8 cellular contexts compared by ENCODE assay signal in the genomic region with DNA sequence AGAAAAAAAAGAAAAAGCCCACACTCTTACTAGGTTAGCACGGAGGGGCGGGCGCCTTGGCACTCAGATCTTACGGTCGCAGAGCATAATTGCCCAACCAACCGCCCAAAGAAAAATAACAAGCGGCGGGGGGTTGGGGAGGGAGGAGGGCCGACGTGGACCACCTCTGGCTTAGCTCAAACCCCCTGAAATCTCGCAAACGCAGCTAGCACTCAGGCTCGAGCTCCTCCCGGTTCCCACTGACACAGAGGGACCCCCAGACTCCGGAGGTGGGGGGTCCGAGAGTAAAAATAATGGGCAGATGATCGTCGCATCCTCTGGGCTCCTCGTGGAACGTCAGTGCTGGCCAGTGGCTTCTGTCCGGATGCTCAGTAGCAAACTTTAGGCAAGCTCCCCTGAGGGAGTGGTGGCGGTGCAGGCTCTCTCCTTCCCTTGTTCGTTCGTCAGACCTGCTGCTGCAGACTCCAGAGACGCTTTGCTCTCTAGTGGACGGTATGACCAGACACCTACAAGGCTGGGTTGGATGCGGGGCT. TPM values are rescaled to one million over a fixed set of nuclear protein-coding genes. Genes with fewer than 3 reads are reported as not detected.
A peak's percentile ranks its signal among the peaks of the same experiment; 100 is the strongest.
DNase-seq lines count a peak whose midpoint lies in the region; ATAC-seq, FAIRE-seq and TF ChIP-seq lines count a peak whose summit lies in the region.

No MANE protein-coding gene starts in this region.

- no peak for TF ChIP-seq CTCF in HepG2 (CRISPR knock-in tag; IDR thresholded peaks at IDR 0.05)
- TF ChIP-seq CTCF in upper lobe of left lung (IDR thresholded peaks at IDR 0.05), result no peak

- BruUV-seq in HepG2 (replicated peaks; lab: Mats Ljungman, UMichigan), result no TSS peak

- H3K9me3 ChIP-seq in HepG2 (ENCODE audit: low read length), result no peaks in the 10 kb centered on the region
- peaks cover 0 to 4% (median 0%) of the 10 kb centered on the region in 4 donors for H3K9me3 ChIP-seq in upper lobe of left lung

- no peak for FAIRE-seq in HepG2 (lab: Jason Lieb, UNC)

- DNase-seq in activated naive CD4-positive, alpha-beta T cell treated with anti-CD3 and anti-CD28 coated beads, Interleukin-2, amount 10 ng/mL, durations not matched to agents 7 days and 5 days, result no peak
- DNase-seq in activated naive CD4-positive, alpha-beta T cell treated with Interleukin-2 at 50 U/mL for 16 hours, result no peak
- no peak for DNase-seq in activated T-helper 1 cell treated with anti-CD3 and anti-CD28 coated beads, Interleukin-12 subunit alpha, Interleukin-12 subunit beta, Interleukin-2, Interleukin-4 antibody, amounts not matched to agents 30 ng/mL and 10 ng/mL and 1 ng/mL, durations not matched to agents 14 hours and 24 hours and 36 hours (ENCODE audit: low spot score)
- DNase-seq in HepG2 (ENCODE audit: low spot score) (no peak), upper lobe of left lung (peak in 1 of 2 donors; percentile 74), cortex of kidney (lab: John Stamatoyannopoulos, UW) (no peak)

- no peaks in the 10 kb centered on the region for H4K20me1 ChIP-seq in HepG2 (ENCODE audit: insufficient read depth, low read length)

- no peak overlapping the region for H3K9ac ChIP-seq in HepG2 (ENCODE audit: insufficient read depth, low read depth, low read length)

- no peak overlapping the region for H3K27ac ChIP-seq in HepG2 (ENCODE audit: extremely low read length, insufficient read depth, low read length)
- peak overlapping the region; percentile 90 to 97 (median 94) for H3K27ac ChIP-seq in upper lobe of left lung

- H3K9me3 Mint-ChIP-seq in activated naive CD4-positive, alpha-beta T cell treated with anti-CD3 and anti-CD28 coated beads, Interleukin-2, amount 10 ng/mL, durations not matched to agents 7 days and 5 days, result no peaks in the 10 kb centered on the region
- H3K9me3 Mint-ChIP-seq in activated T-helper 1 cell treated with anti-CD3 and anti-CD28 coated beads, Interleukin-12 subunit alpha, Interleukin-12 subunit beta, Interleukin-2, Interleukin-4 antibody, amounts not matched to agents 30 ng/mL and 10 ng/mL and 1 ng/mL, durations not matched to agents 14 hours and 24 hours and 36 hours, result no peaks in the 10 kb centered on the region

- no peaks in the 10 kb centered on the region for H3K36me3 ChIP-seq in HepG2 (replicated peaks in 1 of 2; ENCODE audit: control insufficient read depth in 1 of 2, insufficient read depth in 2 of 2, low read length in 2 of 2)
- no peaks in the 10 kb centered on the region for H3K36me3 ChIP-seq in upper lobe of left lung

- H3K27ac Mint-ChIP-seq in activated naive CD4-positive, alpha-beta T cell treated with anti-CD3 and anti-CD28 coated beads, Interleukin-2, amount 10 ng/mL, durations not matched to agents 7 days and 5 days, result peak overlapping the region; percentile 65
- no peak overlapping the region for H3K27ac Mint-ChIP-seq in activated T-helper 1 cell treated with anti-CD3 and anti-CD28 coated beads, Interleukin-12 subunit alpha, Interleukin-12 subunit beta, Interleukin-2, Interleukin-4 antibody, amounts not matched to agents 30 ng/mL and 10 ng/mL and 1 ng/mL, durations not matched to agents 14 hours and 24 hours and 36 hours

- no peaks in the 10 kb centered on the region for H3K36me3 Mint-ChIP-seq in activated naive CD4-positive, alpha-beta T cell treated with anti-CD3 and anti-CD28 coated beads, Interleukin-2, amount 10 ng/mL, durations not matched to agents 7 days and 5 days
- H3K36me3 Mint-ChIP-seq in activated T-helper 1 cell treated with anti-CD3 and anti-CD28 coated beads, Interleukin-12 subunit alpha, Interleukin-12 subunit beta, Interleukin-2, Interleukin-4 antibody, amounts not matched to agents 30 ng/mL and 10 ng/mL and 1 ng/mL, durations not matched to agents 14 hours and 24 hours and 36 hours (ENCODE audit: low read depth), result no peaks in the 10 kb centered on the region

- TF ChIP-seq POLR2A in HepG2 (IDR thresholded peaks at IDR 0.05; ENCODE audit: insufficient read depth in 1 of 2, low read depth in 2 of 2, low read length in 2 of 2), result no peak
- TF ChIP-seq POLR2A in upper lobe of left lung (IDR thresholded peaks at IDR 0.05), result peak in 1 of 4 donors; percentile 71

- intact Hi-C loops in activated T-helper 1 cell treated with anti-CD3 and anti-CD28 coated beads, Interleukin-12 subunit alpha, Interleukin-12 subunit beta, Interleukin-2, Interleukin-4 antibody, amounts not matched to agents 30 ng/mL and 10 ng/mL and 1 ng/mL, durations not matched to agents 14 hours and 24 hours and 36 hours (cut with micrococcal nuclease), result loop anchor here (2.0 to 5.0 kb wide), 3 partner anchors 26 to 51 kb away; no protein-coding TSS in a partner anchor
- intact Hi-C loops in HepG2 (cut with micrococcal nuclease; ENCODE audit: unreplicated experiment), result no loop called here

- in situ Hi-C loops in HepG2 (cut with HindIII; ENCODE audit: extremely low pct_ligation_motif_present, low pct_unique_long_range_greater_than_20kb), result no loop called here

- TF ChIP-seq EP300 in HepG2 (IDR thresholded peaks at IDR 0.05; ENCODE audit: low read depth in 2 of 2, low read length in 2 of 2) (no peak), HepG2 (CRISPR knock-in tag; IDR thresholded peaks at IDR 0.05; ENCODE audit: borderline replicate concordance) (no peak), upper lobe of left lung (IDR thresholded peaks at IDR 0.05) (no peak)

- H3K27me3 ChIP-seq in HepG2 (ENCODE audit: control insufficient read depth in 1 of 2, insufficient read depth in 2 of 2, low read length in 2 of 2) (peaks cover 2% of the 10 kb centered on the region in 2 experiments; a peak in 2 of 5 replicates), upper lobe of left lung (no peaks in the 10 kb centered on the region)

- no peak for TF ChIP-seq RAD21 in HepG2 (CRISPR knock-in tag; IDR thresholded peaks at IDR 0.05)

- no peak overlapping the region for H3K4me3 ChIP-seq in HepG2 (replicated peaks in 1 of 3; ENCODE audit: insufficient read depth in 1 of 3, low read depth in 2 of 3, low read length in 3 of 3)
- H3K4me3 ChIP-seq in upper lobe of left lung, result peak overlapping the region in 3 of 4 donors; percentile 52 to 54 (median 54)

- H3K4me1 Mint-ChIP-seq in activated naive CD4-positive, alpha-beta T cell treated with anti-CD3 and anti-CD28 coated beads, Interleukin-2, amount 10 ng/mL, durations not matched to agents 7 days and 5 days, result peaks cover 36% of the 10 kb centered on the region
- H3K4me1 Mint-ChIP-seq in activated T-helper 1 cell treated with anti-CD3 and anti-CD28 coated beads, Interleukin-12 subunit alpha, Interleukin-12 subunit beta, Interleukin-2, Interleukin-4 antibody, amounts not matched to agents 30 ng/mL and 10 ng/mL and 1 ng/mL, durations not matched to agents 14 hours and 24 hours and 36 hours (ENCODE audit: low read depth), result peaks cover 7% of the 10 kb centered on the region

- H2AFZ ChIP-seq in HepG2 (ENCODE audit: low read length), result no peak overlapping the region

- peaks cover 64% of the 10 kb centered on the region for H3K27me3 Mint-ChIP-seq in activated naive CD4-positive, alpha-beta T cell treated with anti-CD3 and anti-CD28 coated beads, Interleukin-2, amount 10 ng/mL, durations not matched to agents 7 days and 5 days
- peaks cover 44% of the 10 kb centered on the region for H3K27me3 Mint-ChIP-seq in activated T-helper 1 cell treated with anti-CD3 and anti-CD28 coated beads, Interleukin-12 subunit alpha, Interleukin-12 subunit beta, Interleukin-2, Interleukin-4 antibody, amounts not matched to agents 30 ng/mL and 10 ng/mL and 1 ng/mL, durations not matched to agents 14 hours and 24 hours and 36 hours (ENCODE audit: insufficient read depth)

- WGBS in HepG2 (ENCODE audit: low lambda C conversion rate), result 52% methylated on average over 27 of the region's 27 CpGs
- 37 to 40% methylated on average over 27 of the region's 27 CpGs for WGBS in upper lobe of left lung, 2 donors

- no peaks in the 10 kb centered on the region for H3K79me2 ChIP-seq in HepG2 (ENCODE audit: insufficient read depth, low read length)

- H3K4me1 ChIP-seq in HepG2 (ENCODE audit: insufficient read depth, low read length) (peaks cover 42% of the 10 kb centered on the region), upper lobe of left lung (peaks cover 23 to 46% (median 34%) of the 10 kb centered on the region in 4 donors)

- peak overlapping the region; percentile 41 for H3K4me3 Mint-ChIP-seq in activated naive CD4-positive, alpha-beta T cell treated with anti-CD3 and anti-CD28 coated beads, Interleukin-2, amount 10 ng/mL, durations not matched to agents 7 days and 5 days
- peak overlapping the region; percentile 78 for H3K4me3 Mint-ChIP-seq in activated T-helper 1 cell treated with anti-CD3 and anti-CD28 coated beads, Interleukin-12 subunit alpha, Interleukin-12 subunit beta, Interleukin-2, Interleukin-4 antibody, amounts not matched to agents 30 ng/mL and 10 ng/mL and 1 ng/mL, durations not matched to agents 14 hours and 24 hours and 36 hours

- H3K4me2 ChIP-seq in HepG2 (ENCODE audit: low read depth, low read length), result no peak overlapping the region

- ATAC-seq in HepG2 (peak; percentile 59), upper lobe of left lung (ENCODE audit: low FRiP score in 2 of 2) (peak in 1 of 2 donors; percentile 7), HG03280 (IDR thresholded peaks at IDR 0.05; ENCODE audit: unreplicated experiment) (no peak), GM18511 (IDR thresholded peaks at IDR 0.05; ENCODE audit: unreplicated experiment) (no peak)

- CTCF ChIA-PET in activated naive CD4-positive, alpha-beta T cell treated with anti-CD3 and anti-CD28 coated beads, Interleukin-2, amount 10 ng/mL, durations not matched to agents 7 days and 5 days (lab: Charles Lee), result interaction anchor here (0.6 kb wide), 1 partner anchor 24 kb away, joined by 3 read pairs; no protein-coding TSS in a partner anchor
- CTCF ChIA-PET in HepG2 (lab: Yijun Ruan, JAX; ENCODE audit: low intra/inter-chr PET ratio, low total read pairs), result no interaction called here

- POLR2A ChIA-PET in HepG2 (lab: Yijun Ruan, JAX), result no interaction called here

RNA-seq across cellular contexts. Expression of a gene that starts 12.0 kb away (rescaled TPM):
- total RNA-seq in activated T-helper 1 cell treated with anti-CD3 and anti-CD28 coated beads, Interleukin-12 subunit alpha, Interleukin-12 subunit beta, Interleukin-2, Interleukin-4 antibody, amounts not matched to agents 30 ng/mL and 10 ng/mL and 1 ng/mL, durations not matched to agents 14 hours and 24 hours and 36 hours, result not detected in 2 replicates
- total RNA-seq in HepG2 (2016; rRNA removed; fragmentation: Illumina TruSeq; extraction: Trizol), result 0.22 TPM in 1 of 2 replicates, not detected in the other
- total RNA-seq in HepG2 (2016; cell fraction: cytosol; rRNA removed; fragmentation: Illumina TruSeq; extraction: Trizol; ENCODE audit: low read depth), result 0.35 TPM in 1 of 2 replicates, not detected in the other
- total RNA-seq in HepG2 (2016; cell fraction: insoluble cytoplasmic fraction; rRNA removed; fragmentation: Illumina TruSeq; extraction: Trizol), result 0.15 TPM in 1 of 2 replicates, not detected in the other
- 0.38 and 0.49 TPM in 2 replicates for total RNA-seq in HepG2 (2016; cell fraction: membrane; rRNA removed; fragmentation: Illumina TruSeq; extraction: Trizol)
- total RNA-seq in HepG2 (2016; cell fraction: nucleus; rRNA removed; fragmentation: Illumina TruSeq; extraction: Trizol), result not detected in 2 replicates
- polyA plus RNA-seq in HepG2 (2011; rRNA removed), result 0.07 and 0.09 TPM in 2 replicates
- polyA plus RNA-seq in HepG2 (2011; cell fraction: cytosol; rRNA removed), result 0.09 and 0.15 TPM in 2 replicates
- polyA plus RNA-seq in HepG2 (2011; cell fraction: nucleus; rRNA removed), result 0.48 and 0.87 TPM in 2 replicates
- 0.15 TPM in 1 of 2 replicates, not detected in the other for polyA plus RNA-seq in HepG2 (2012)
- polyA plus RNA-seq in HepG2 (2016; cell fraction: cytosol; fragmentation: Illumina TruSeq; extraction: Trizol; ENCODE audit: low read depth), result not detected in 2 replicates
- polyA plus RNA-seq in HepG2 (2016; cell fraction: insoluble cytoplasmic fraction; fragmentation: Illumina TruSeq; extraction: Trizol; ENCODE audit: low read depth), result not detected in 2 replicates
- polyA plus RNA-seq in HepG2 (2016; cell fraction: membrane; fragmentation: Illumina TruSeq; extraction: Trizol; ENCODE audit: low read depth), result not detected in 2 replicates
- not detected in 2 replicates for polyA plus RNA-seq in HepG2 (2016; cell fraction: nucleus; fragmentation: Illumina TruSeq; extraction: Trizol; ENCODE audit: insufficient read depth, low read depth)
- polyA minus RNA-seq in HepG2 (2011; rRNA and poly(A)+ RNA removed; ENCODE audit: low replicate concordance), result 0.36 TPM in 1 of 2 replicates, not detected in the other
- polyA minus RNA-seq in HepG2 (2011; cell fraction: cytosol; rRNA and poly(A)+ RNA removed), result not detected in 2 replicates
- polyA minus RNA-seq in HepG2 (2011; cell fraction: nucleus; rRNA and poly(A)+ RNA removed), result 1.4 TPM in 1 of 2 replicates, not detected in the other
- total RNA-seq in upper lobe of left lung, result 1 to 10 TPM in 5 of 6 donors, under 1 TPM in 1; 0.77 to 8.5 (median 4.3) TPM

RNA-seq across cellular contexts. Expression of a gene that starts 13.4 kb away (rescaled TPM):
- total RNA-seq in activated T-helper 1 cell treated with anti-CD3 and anti-CD28 coated beads, Interleukin-12 subunit alpha, Interleukin-12 subunit beta, Interleukin-2, Interleukin-4 antibody, amounts not matched to agents 30 ng/mL and 10 ng/mL and 1 ng/mL, durations not matched to agents 14 hours and 24 hours and 36 hours, result 0.05 and 0.27 TPM in 2 replicates
- total RNA-seq in HepG2 (2016; rRNA removed; fragmentation: Illumina TruSeq; extraction: Trizol), result 0.21 and 0.33 TPM in 2 replicates
- total RNA-seq in HepG2 (2016; cell fraction: cytosol; rRNA removed; fragmentation: Illumina TruSeq; extraction: Trizol; ENCODE audit: low read depth), result 0.26 and 0.51 TPM in 2 replicates
- 0.18 and 0.22 TPM in 2 replicates for total RNA-seq in HepG2 (2016; cell fraction: insoluble cytoplasmic fraction; rRNA removed; fragmentation: Illumina TruSeq; extraction: Trizol)
- total RNA-seq in HepG2 (2016; cell fraction: membrane; rRNA removed; fragmentation: Illumina TruSeq; extraction: Trizol), result 0.31 TPM in 2 replicates
- total RNA-seq in HepG2 (2016; cell fraction: nucleus; rRNA removed; fragmentation: Illumina TruSeq; extraction: Trizol), result 0.19 and 0.71 TPM in 2 replicates
- 2.3 and 2.5 TPM in 2 replicates for polyA plus RNA-seq in HepG2 (2011; rRNA removed)
- polyA plus RNA-seq in HepG2 (2011; cell fraction: cytosol; rRNA removed), result 1.1 and 1.2 TPM in 2 replicates
- 11.6 and 19.0 TPM in 2 replicates for polyA plus RNA-seq in HepG2 (2011; cell fraction: nucleus; rRNA removed)
- 1.5 and 3.8 TPM in 2 replicates for polyA plus RNA-seq in HepG2 (2012)
- polyA plus RNA-seq in HepG2 (2016; cell fraction: cytosol; fragmentation: Illumina TruSeq; extraction: Trizol; ENCODE audit: low read depth), result 0.26 and 0.40 TPM in 2 replicates
- 0.09 and 0.23 TPM in 2 replicates for polyA plus RNA-seq in HepG2 (2016; cell fraction: insoluble cytoplasmic fraction; fragmentation: Illumina TruSeq; extraction: Trizol; ENCODE audit: low read depth)
- 0.26 and 0.42 TPM in 2 replicates for polyA plus RNA-seq in HepG2 (2016; cell fraction: membrane; fragmentation: Illumina TruSeq; extraction: Trizol; ENCODE audit: low read depth)
- polyA plus RNA-seq in HepG2 (2016; cell fraction: nucleus; fragmentation: Illumina TruSeq; extraction: Trizol; ENCODE audit: insufficient read depth, low read depth), result 0.23 and 0.79 TPM in 2 replicates
- polyA minus RNA-seq in HepG2 (2011; rRNA and poly(A)+ RNA removed; ENCODE audit: low replicate concordance), result 0.14 and 2.9 TPM in 2 replicates
- 0.35 and 1.5 TPM in 2 replicates for polyA minus RNA-seq in HepG2 (2011; cell fraction: cytosol; rRNA and poly(A)+ RNA removed)
- 3.7 and 5.4 TPM in 2 replicates for polyA minus RNA-seq in HepG2 (2011; cell fraction: nucleus; rRNA and poly(A)+ RNA removed)
- 1,000 to 10,000 TPM in 2 of 6 donors, 100 to 1,000 TPM in 4; 145 to 3,249 (median 371) TPM for total RNA-seq in upper lobe of left lung

RNA-seq across cellular contexts. Expression of a gene that starts 31.0 kb away (rescaled TPM):
- 105 and 106 TPM in 2 replicates for total RNA-seq in activated T-helper 1 cell treated with anti-CD3 and anti-CD28 coated beads, Interleukin-12 subunit alpha, Interleukin-12 subunit beta, Interleukin-2, Interleukin-4 antibody, amounts not matched to agents 30 ng/mL and 10 ng/mL and 1 ng/mL, durations not matched to agents 14 hours and 24 hours and 36 hours
- total RNA-seq in HepG2 (2016; rRNA removed; fragmentation: Illumina TruSeq; extraction: Trizol) (78.5 and 91.0 TPM in 2 replicates), upper lobe of left lung (100 to 1,000 TPM in 5 of 6 donors, 10 to 100 TPM in 1; 96.6 to 239 (median 189) TPM)
- total RNA-seq in HepG2 (2016; cell fraction: cytosol; rRNA removed; fragmentation: Illumina TruSeq; extraction: Trizol; ENCODE audit: low read depth), result 61.6 and 62.5 TPM in 2 replicates
- total RNA-seq in HepG2 (2016; cell fraction: insoluble cytoplasmic fraction; rRNA removed; fragmentation: Illumina TruSeq; extraction: Trizol), result 72.7 and 92.2 TPM in 2 replicates
- 98.7 and 108 TPM in 2 replicates for total RNA-seq in HepG2 (2016; cell fraction: membrane; rRNA removed; fragmentation: Illumina TruSeq; extraction: Trizol)
- total RNA-seq in HepG2 (2016; cell fraction: nucleus; rRNA removed; fragmentation: Illumina TruSeq; extraction: Trizol), result 63.4 and 77.8 TPM in 2 replicates
- 268 and 270 TPM in 2 replicates for polyA plus RNA-seq in HepG2 (2011; rRNA removed)
- 216 and 257 TPM in 2 replicates for polyA plus RNA-seq in HepG2 (2011; cell fraction: cytosol; rRNA removed)
- polyA plus RNA-seq in HepG2 (2011; cell fraction: nucleus; rRNA removed), result 595 and 749 TPM in 2 replicates
- 72.7 and 87.5 TPM in 2 replicates for polyA plus RNA-seq in HepG2 (2012)
- polyA plus RNA-seq in HepG2 (2016; cell fraction: cytosol; fragmentation: Illumina TruSeq; extraction: Trizol; ENCODE audit: low read depth), result 60.8 and 65.7 TPM in 2 replicates
- polyA plus RNA-seq in HepG2 (2016; cell fraction: insoluble cytoplasmic fraction; fragmentation: Illumina TruSeq; extraction: Trizol; ENCODE audit: low read depth), result 106 and 117 TPM in 2 replicates
- polyA plus RNA-seq in HepG2 (2016; cell fraction: membrane; fragmentation: Illumina TruSeq; extraction: Trizol; ENCODE audit: low read depth), result 114 and 123 TPM in 2 replicates
- polyA plus RNA-seq in HepG2 (2016; cell fraction: nucleus; fragmentation: Illumina TruSeq; extraction: Trizol; ENCODE audit: insufficient read depth, low read depth), result 131 and 137 TPM in 2 replicates
- 139 and 364 TPM in 2 replicates for polyA minus RNA-seq in HepG2 (2011; rRNA and poly(A)+ RNA removed; ENCODE audit: low replicate concordance)
- polyA minus RNA-seq in HepG2 (2011; cell fraction: cytosol; rRNA and poly(A)+ RNA removed), result 88.3 and 92.0 TPM in 2 replicates
- 159 and 160 TPM in 2 replicates for polyA minus RNA-seq in HepG2 (2011; cell fraction: nucleus; rRNA and poly(A)+ RNA removed)

RNA-seq across cellular contexts. Expression of a gene that starts 50.2 kb away (rescaled TPM):
- total RNA-seq in activated T-helper 1 cell treated with anti-CD3 and anti-CD28 coated beads, Interleukin-12 subunit alpha, Interleukin-12 subunit beta, Interleukin-2, Interleukin-4 antibody, amounts not matched to agents 30 ng/mL and 10 ng/mL and 1 ng/mL, durations not matched to agents 14 hours and 24 hours and 36 hours, result not detected in 2 replicates
- total RNA-seq in HepG2 (2016; rRNA removed; fragmentation: Illumina TruSeq; extraction: Trizol) (301 and 337 TPM in 2 replicates), upper lobe of left lung (under 1 TPM in 3 of 6 donors, not detected in 3; 0.29 to 0.76 (median 0.40) TPM)
- total RNA-seq in HepG2 (2016; cell fraction: cytosol; rRNA removed; fragmentation: Illumina TruSeq; extraction: Trizol; ENCODE audit: low read depth), result 59.0 and 67.7 TPM in 2 replicates
- 281 and 313 TPM in 2 replicates for total RNA-seq in HepG2 (2016; cell fraction: insoluble cytoplasmic fraction; rRNA removed; fragmentation: Illumina TruSeq; extraction: Trizol)
- 183 and 224 TPM in 2 replicates for total RNA-seq in HepG2 (2016; cell fraction: membrane; rRNA removed; fragmentation: Illumina TruSeq; extraction: Trizol)
- total RNA-seq in HepG2 (2016; cell fraction: nucleus; rRNA removed; fragmentation: Illumina TruSeq; extraction: Trizol), result 188 and 190 TPM in 2 replicates
- 287 and 352 TPM in 2 replicates for polyA plus RNA-seq in HepG2 (2011; rRNA removed)
- polyA plus RNA-seq in HepG2 (2011; cell fraction: cytosol; rRNA removed), result 169 and 211 TPM in 2 replicates
- polyA plus RNA-seq in HepG2 (2011; cell fraction: nucleus; rRNA removed), result 756 and 778 TPM in 2 replicates
- 201 and 249 TPM in 2 replicates for polyA plus RNA-seq in HepG2 (2012)
- polyA plus RNA-seq in HepG2 (2016; cell fraction: cytosol; fragmentation: Illumina TruSeq; extraction: Trizol; ENCODE audit: low read depth), result 85.6 and 100 TPM in 2 replicates
- 215 and 265 TPM in 2 replicates for polyA plus RNA-seq in HepG2 (2016; cell fraction: insoluble cytoplasmic fraction; fragmentation: Illumina TruSeq; extraction: Trizol; ENCODE audit: low read depth)
- polyA plus RNA-seq in HepG2 (2016; cell fraction: membrane; fragmentation: Illumina TruSeq; extraction: Trizol; ENCODE audit: low read depth), result 117 and 144 TPM in 2 replicates
- 336 and 399 TPM in 2 replicates for polyA plus RNA-seq in HepG2 (2016; cell fraction: nucleus; fragmentation: Illumina TruSeq; extraction: Trizol; ENCODE audit: insufficient read depth, low read depth)
- polyA minus RNA-seq in HepG2 (2011; rRNA and poly(A)+ RNA removed; ENCODE audit: low replicate concordance), result 0.19 and 699 TPM in 2 replicates
- polyA minus RNA-seq in HepG2 (2011; cell fraction: cytosol; rRNA and poly(A)+ RNA removed), result 138 and 156 TPM in 2 replicates
- polyA minus RNA-seq in HepG2 (2011; cell fraction: nucleus; rRNA and poly(A)+ RNA removed), result 112 and 120 TPM in 2 replicates

Comparison
In these comparisons a context has a peak if more than half of its experiments do, and no peak if none do; other contexts are left out.
1. H3K4me3 ChIP-seq: peak in upper lobe of left lung (3 of 4); none in HepG2 (0 of 3).
2. RNA of a gene that starts 13.4 kb away (total RNA-seq): 145 to 3,249 TPM in upper lobe of left lung; 0.18 to 0.71 TPM in HepG2 and 0.05 to 0.27 TPM in activated T-helper 1 cell treated with anti-CD3 and anti-CD28 coated beads, Interleukin-12 subunit alpha, Interleukin-12 subunit beta, Interleukin-2, Interleukin-4 antibody, amounts not matched to agents 30 ng/mL and 10 ng/mL and 1 ng/mL, durations not matched to agents 14 hours and 24 hours and 36 hours; every median in the first group is over 10 times any median in the second.